Comparison of ENCODE assay signal across 11 cellular contexts in genomic region chr9:105690742-105691141, GRCh38. TPM values are rescaled to one million over a fixed set of nuclear protein-coding genes. Genes with fewer than 3 reads are reported as not detected.
A peak's percentile ranks its signal among the peaks of the same experiment; 100 is the strongest.
DNase-seq lines count a peak whose midpoint lies in the region; ATAC-seq and TF ChIP-seq lines count a peak whose summit lies in the region.
"Had no signal": no experiment of that assay in that cellular context is flagged by ENCODE, and none has a peak within 500 bp of the region (broad histone marks: within the 10 kb centered on the region; RNA-seq: fewer than 3 reads in every experiment).

No MANE protein-coding gene starts in this region.

- H2BK12ac ChIP-seq in mesenchymal stem cell (ENCODE audit: low read length in 2 of 2): no peak overlapping the region

- no peak overlapping the region for H3K4me2 ChIP-seq in mesenchymal stem cell (ENCODE audit: low read length, poor library complexity, severe bottlenecking)

- H3K9me3 Mint-ChIP-seq in brain: peaks cover 0 to 3% (median 0%) of the 10 kb centered on the region in 5 experiments
- H3K9me3 Mint-ChIP-seq in stimulated activated naive B cell treated with anti-CD40 and anti-IgM and Interleukin-4, amounts not matched to agents 10 μg/mL and 1 μg/mL and 100 μg/mL, for 72 hours: no peaks in the 10 kb centered on the region
- no peaks in the 10 kb centered on the region for H3K9me3 Mint-ChIP-seq in activated naive CD4-positive, alpha-beta T cell treated with anti-CD3 and anti-CD28 coated beads, Interleukin-2, amount 10 ng/mL, durations not matched to agents 7 days and 5 days
- H3K9me3 Mint-ChIP-seq in activated naive CD4-positive, alpha-beta T cell treated with anti-CD3 and anti-CD28 coated beads for 36 hours: no peaks in the 10 kb centered on the region
- no peaks in the 10 kb centered on the region for H3K9me3 Mint-ChIP-seq in activated CD4-positive, alpha-beta memory T cell treated with anti-CD3 and anti-CD28 coated beads, Interleukin-2, amount 10 ng/mL, durations not matched to agents 7 days and 5 days
- H3K9me3 Mint-ChIP-seq: activated T-cell treated with anti-CD3 and anti-CD28 coated beads, Interleukin-2, amount 50 U/mL, for 4 hours; stimulated activated naive CD8-positive, alpha-beta T cell treated with anti-CD3 and anti-CD28 coated beads, Interleukin-15, Interleukin-2, amounts not matched to agents 100 ng/mL and 50 ng/mL, for 24 hours had no signal

- DNase-seq in D341Med (ENCODE audit: low spot score) (peak; percentile 44), HuH-7.5 (ENCODE audit: low spot score) (peak; percentile 52), mesenchymal stem cell (peak; percentile 46)
- DNase-seq in stimulated activated naive B cell treated with anti-CD40 and anti-IgM and Interleukin-4, amounts not matched to agents 10 μg/mL and 1 μg/mL and 100 μg/mL, for 72 hours: no peak
- no peak for DNase-seq in activated naive CD4-positive, alpha-beta T cell treated with anti-CD3 and anti-CD28 coated beads, Interleukin-2, amount 10 ng/mL, durations not matched to agents 7 days and 5 days
- no peak for DNase-seq in activated naive CD4-positive, alpha-beta T cell treated with anti-CD3 and anti-CD28 coated beads for 36 hours
- no peak for DNase-seq in activated CD4-positive, alpha-beta memory T cell treated with anti-CD3 and anti-CD28 coated beads, Interleukin-2, amount 10 ng/mL, durations not matched to agents 7 days and 5 days
- DNase-seq: activated T-cell treated with anti-CD3 and anti-CD28 coated beads, Interleukin-2, amount 50 U/mL, for 4 hours had no signal

- POLR2A ChIA-PET in activated CD4-positive, alpha-beta memory T cell treated with anti-CD3 and anti-CD28 coated beads, Interleukin-2, amount 10 ng/mL, durations not matched to agents 7 days and 5 days (lab: Charles Lee): no interaction called here

- no peaks in the 10 kb centered on the region for H3K9me3 ChIP-seq in mesenchymal stem cell (ENCODE audit: control insufficient read depth, low read length)

- H2AFZ ChIP-seq in mesenchymal stem cell (ENCODE audit: low read depth, low read length): no peak overlapping the region

- no peak for ATAC-seq in stimulated activated naive B cell treated with anti-CD40 and anti-IgM and Interleukin-4, amounts not matched to agents 10 μg/mL and 1 μg/mL and 100 μg/mL, for 72 hours (replicated peaks)
- ATAC-seq: activated T-cell treated with anti-CD3 and anti-CD28 coated beads, Interleukin-2, amount 50 U/mL, for 4 hours; sciatic nerve had no signal

- H3K14ac ChIP-seq in mesenchymal stem cell (ENCODE audit: low read length in 2 of 2): no peak overlapping the region

- H3K4me3 Mint-ChIP-seq in brain: peak overlapping the region in 2 of 5 experiments; percentile 23 to 81
- no peak overlapping the region for H3K4me3 Mint-ChIP-seq in stimulated activated naive B cell treated with anti-CD40 and anti-IgM and Interleukin-4, amounts not matched to agents 10 μg/mL and 1 μg/mL and 100 μg/mL, for 72 hours
- no peak overlapping the region for H3K4me3 Mint-ChIP-seq in activated naive CD4-positive, alpha-beta T cell treated with anti-CD3 and anti-CD28 coated beads, Interleukin-2, amount 10 ng/mL, durations not matched to agents 7 days and 5 days
- H3K4me3 Mint-ChIP-seq in activated naive CD4-positive, alpha-beta T cell treated with anti-CD3 and anti-CD28 coated beads for 36 hours: no peak overlapping the region
- H3K4me3 Mint-ChIP-seq in activated CD4-positive, alpha-beta memory T cell treated with anti-CD3 and anti-CD28 coated beads, Interleukin-2, amount 10 ng/mL, durations not matched to agents 7 days and 5 days: no peak overlapping the region
- H3K4me3 Mint-ChIP-seq: activated T-cell treated with anti-CD3 and anti-CD28 coated beads, Interleukin-2, amount 50 U/mL, for 4 hours; stimulated activated naive CD8-positive, alpha-beta T cell treated with anti-CD3 and anti-CD28 coated beads, Interleukin-15, Interleukin-2, amounts not matched to agents 100 ng/mL and 50 ng/mL, for 24 hours had no signal

- no peaks in the 10 kb centered on the region for H3K36me3 Mint-ChIP-seq in brain
- H3K36me3 Mint-ChIP-seq in stimulated activated naive B cell treated with anti-CD40 and anti-IgM and Interleukin-4, amounts not matched to agents 10 μg/mL and 1 μg/mL and 100 μg/mL, for 72 hours: no peaks in the 10 kb centered on the region
- no peaks in the 10 kb centered on the region for H3K36me3 Mint-ChIP-seq in activated naive CD4-positive, alpha-beta T cell treated with anti-CD3 and anti-CD28 coated beads, Interleukin-2, amount 10 ng/mL, durations not matched to agents 7 days and 5 days
- H3K36me3 Mint-ChIP-seq in activated naive CD4-positive, alpha-beta T cell treated with anti-CD3 and anti-CD28 coated beads for 36 hours (ENCODE audit: low read depth): no peaks in the 10 kb centered on the region
- no peaks in the 10 kb centered on the region for H3K36me3 Mint-ChIP-seq in activated CD4-positive, alpha-beta memory T cell treated with anti-CD3 and anti-CD28 coated beads, Interleukin-2, amount 10 ng/mL, durations not matched to agents 7 days and 5 days (ENCODE audit: low read depth)

- TF ChIP-seq CTCF in brain (conservative IDR thresholded peaks at IDR 0.05): peak; percentile 60 to 73

- H3K27me3 Mint-ChIP-seq in brain: peaks cover 38% of the 10 kb centered on the region
- peaks cover 9 to 18% of the 10 kb centered on the region in 2 donors for H3K27me3 Mint-ChIP-seq in stimulated activated naive B cell treated with anti-CD40 and anti-IgM and Interleukin-4, amounts not matched to agents 10 μg/mL and 1 μg/mL and 100 μg/mL, for 72 hours
- peaks cover 38% of the 10 kb centered on the region for H3K27me3 Mint-ChIP-seq in activated naive CD4-positive, alpha-beta T cell treated with anti-CD3 and anti-CD28 coated beads, Interleukin-2, amount 10 ng/mL, durations not matched to agents 7 days and 5 days
- H3K27me3 Mint-ChIP-seq in activated naive CD4-positive, alpha-beta T cell treated with anti-CD3 and anti-CD28 coated beads for 36 hours (ENCODE audit: low read depth): peaks cover 17% of the 10 kb centered on the region
- peaks cover 29% of the 10 kb centered on the region for H3K27me3 Mint-ChIP-seq in activated CD4-positive, alpha-beta memory T cell treated with anti-CD3 and anti-CD28 coated beads, Interleukin-2, amount 10 ng/mL, durations not matched to agents 7 days and 5 days

- no peak overlapping the region for H2AK5ac ChIP-seq in mesenchymal stem cell (ENCODE audit: low read length, severe bottlenecking)

- no peak overlapping the region for H4K91ac ChIP-seq in mesenchymal stem cell (ENCODE audit: low read length)

- WGBS in mesenchymal stem cell: 23% methylated on average over 1 of the region's 2 CpGs

- no peak overlapping the region for H3K27ac Mint-ChIP-seq in brain
- H3K27ac Mint-ChIP-seq in stimulated activated naive B cell treated with anti-CD40 and anti-IgM and Interleukin-4, amounts not matched to agents 10 μg/mL and 1 μg/mL and 100 μg/mL, for 72 hours: no peak overlapping the region
- H3K27ac Mint-ChIP-seq in activated naive CD4-positive, alpha-beta T cell treated with anti-CD3 and anti-CD28 coated beads, Interleukin-2, amount 10 ng/mL, durations not matched to agents 7 days and 5 days: no peak overlapping the region
- H3K27ac Mint-ChIP-seq in activated naive CD4-positive, alpha-beta T cell treated with anti-CD3 and anti-CD28 coated beads for 36 hours: no peak overlapping the region
- H3K27ac Mint-ChIP-seq in activated CD4-positive, alpha-beta memory T cell treated with anti-CD3 and anti-CD28 coated beads, Interleukin-2, amount 10 ng/mL, durations not matched to agents 7 days and 5 days: no peak overlapping the region
- H3K27ac Mint-ChIP-seq: stimulated activated naive CD8-positive, alpha-beta T cell treated with anti-CD3 and anti-CD28 coated beads, Interleukin-15, Interleukin-2, amounts not matched to agents 100 ng/mL and 50 ng/mL, for 24 hours had no signal

- peaks cover 2% of the 10 kb centered on the region for H3K4me1 ChIP-seq in mesenchymal stem cell (ENCODE audit: control insufficient read depth, insufficient read depth, low read depth, low read length)

- H2BK5ac ChIP-seq in mesenchymal stem cell (ENCODE audit: low read depth, low read length, poor library complexity, severe bottlenecking): no peak overlapping the region

- H3K4ac ChIP-seq in mesenchymal stem cell (ENCODE audit: low read depth in 1 of 2, low read length in 2 of 2): no peak overlapping the region

- no peak overlapping the region for H3K27ac ChIP-seq in mesenchymal stem cell (ENCODE audit: low read length, poor library complexity, severe bottlenecking)

- H3K4me3 ChIP-seq in mesenchymal stem cell (ENCODE audit: insufficient read depth in 1 of 2, low read depth in 1 of 2, low read length in 2 of 2): no peak overlapping the region

- no peaks in the 10 kb centered on the region for H3K36me3 ChIP-seq in mesenchymal stem cell (ENCODE audit: control insufficient read depth in 1 of 2, insufficient read depth in 2 of 2, low read depth in 1 of 2, low read length in 2 of 2)

- no peak overlapping the region for H3K23ac ChIP-seq in mesenchymal stem cell (ENCODE audit: low read length in 2 of 2)

- intact Hi-C loops in activated naive CD4-positive, alpha-beta T cell treated with anti-CD3 and anti-CD28 coated beads for 36 hours (cut with micrococcal nuclease): loop anchor here (5.0 to 10.0 kb wide), 3 partner anchors 533 to 766 kb away; partner anchors contain the start of gene ABCA1

- no peak overlapping the region for H4K8ac ChIP-seq in mesenchymal stem cell (ENCODE audit: low read length)

- H2BK15ac ChIP-seq in mesenchymal stem cell (ENCODE audit: low read depth, poor library complexity, severe bottlenecking): no peak overlapping the region

- H3K18ac ChIP-seq in mesenchymal stem cell (ENCODE audit: low read depth in 1 of 2, low read length in 2 of 2): no peak overlapping the region

- H3K79me1 ChIP-seq in mesenchymal stem cell (replicated peaks; ENCODE audit: low read length, poor library complexity, severe bottlenecking): peaks cover 3% of the 10 kb centered on the region

- no peak overlapping the region for H2BK120ac ChIP-seq in mesenchymal stem cell (ENCODE audit: low read depth, low read length)

- CTCF ChIA-PET in activated naive CD4-positive, alpha-beta T cell treated with anti-CD3 and anti-CD28 coated beads, Interleukin-2, amount 10 ng/mL, durations not matched to agents 7 days and 5 days (lab: Charles Lee): no interaction called here
- CTCF ChIA-PET in activated naive CD4-positive, alpha-beta T cell treated with anti-CD3 and anti-CD28 coated beads for 36 hours (lab: Charles Lee): no interaction called here
- CTCF ChIA-PET in activated CD4-positive, alpha-beta memory T cell treated with anti-CD3 and anti-CD28 coated beads, Interleukin-2, amount 10 ng/mL, durations not matched to agents 7 days and 5 days (lab: Charles Lee): no interaction called here

- peaks cover 15 to 20% of the 10 kb centered on the region in 2 experiments for H3K27me3 ChIP-seq in mesenchymal stem cell (ENCODE audit: control insufficient read depth in 1 of 2, insufficient read depth in 1 of 2, low read length in 2 of 2)

- H3K9ac ChIP-seq in mesenchymal stem cell (ENCODE audit: low read length): no peak overlapping the region

- H3K4me1 Mint-ChIP-seq in brain: peaks cover 16% of the 10 kb centered on the region
- peaks cover 12 to 16% of the 10 kb centered on the region in 2 donors for H3K4me1 Mint-ChIP-seq in stimulated activated naive B cell treated with anti-CD40 and anti-IgM and Interleukin-4, amounts not matched to agents 10 μg/mL and 1 μg/mL and 100 μg/mL, for 72 hours
- peaks cover 13% of the 10 kb centered on the region for H3K4me1 Mint-ChIP-seq in activated naive CD4-positive, alpha-beta T cell treated with anti-CD3 and anti-CD28 coated beads, Interleukin-2, amount 10 ng/mL, durations not matched to agents 7 days and 5 days
- H3K4me1 Mint-ChIP-seq in activated naive CD4-positive, alpha-beta T cell treated with anti-CD3 and anti-CD28 coated beads for 36 hours (ENCODE audit: low read depth): peaks cover 12% of the 10 kb centered on the region
- peaks cover 14% of the 10 kb centered on the region for H3K4me1 Mint-ChIP-seq in activated CD4-positive, alpha-beta memory T cell treated with anti-CD3 and anti-CD28 coated beads, Interleukin-2, amount 10 ng/mL, durations not matched to agents 7 days and 5 days

RNA-seq across cellular contexts. Expression of gene TMEM38B, which starts 3.6 kb away (rescaled TPM):
- 14.4 TPM for polyA plus RNA-seq in brain (ENCODE audit: insufficient read depth, low read depth, low replicate concordance)
- polyA plus RNA-seq in mesenchymal stem cell (2013, experiment 1 of 2): 12.8 TPM
- 15.2 TPM for polyA plus RNA-seq in mesenchymal stem cell (2013, experiment 2 of 2)
- 10 to 100 TPM; 17.6 TPM for total RNA-seq in activated naive CD4-positive, alpha-beta T cell treated with anti-CD3 and anti-CD28 coated beads for 36 hours
- total RNA-seq in activated CD4-positive, alpha-beta memory T cell treated with anti-CD3 and anti-CD28 coated beads, Interleukin-2, amount 10 ng/mL, durations not matched to agents 7 days and 5 days: 1 to 10 TPM; 8.1 to 9.2 TPM

RNA-seq across cellular contexts. Expression of gene TAL2, which starts 28.5 kb away (rescaled TPM):
- 2.8 TPM for polyA plus RNA-seq in brain (ENCODE audit: insufficient read depth, low read depth, low replicate concordance)
- 0.15 TPM for polyA plus RNA-seq in mesenchymal stem cell (2013, experiment 1 of 2)
- polyA plus RNA-seq in mesenchymal stem cell (2013, experiment 2 of 2): 0.07 TPM
- total RNA-seq in activated naive CD4-positive, alpha-beta T cell treated with anti-CD3 and anti-CD28 coated beads for 36 hours: not detected
- not detected for total RNA-seq in activated CD4-positive, alpha-beta memory T cell treated with anti-CD3 and anti-CD28 coated beads, Interleukin-2, amount 10 ng/mL, durations not matched to agents 7 days and 5 days
- total RNA-seq: sciatic nerve had no signal

Comparison
In these comparisons a context has a peak if more than half of its experiments do, and no peak if none do; other contexts are left out.
1. DNase-seq: peak in D341Med (single experiment), HuH-7.5 (single experiment) and mesenchymal stem cell (single experiment); none in stimulated activated naive B cell treated with anti-CD40 and anti-IgM and Interleukin-4, amounts not matched to agents 10 μg/mL and 1 μg/mL and 100 μg/mL, for 72 hours (single experiment), activated naive CD4-positive, alpha-beta T cell treated with anti-CD3 and anti-CD28 coated beads, Interleukin-2, amount 10 ng/mL, durations not matched to agents 7 days and 5 days (single experiment), activated naive CD4-positive, alpha-beta T cell treated with anti-CD3 and anti-CD28 coated beads for 36 hours (single experiment) and activated CD4-positive, alpha-beta memory T cell treated with anti-CD3 and anti-CD28 coated beads, Interleukin-2, amount 10 ng/mL, durations not matched to agents 7 days and 5 days (single experiment).